Comparison of ENCODE assay signal across 8 cellular contexts in genomic region chr2:197432527-197432926, GRCh38. TPM values are rescaled to one million over a fixed set of nuclear protein-coding genes. Genes with fewer than 3 reads are reported as not detected.
A peak's percentile ranks its signal among the peaks of the same experiment; 100 is the strongest.
DNase-seq lines count a peak whose midpoint lies in the region; ATAC-seq and TF ChIP-seq lines count a peak whose summit lies in the region.
"Not testable (repeated sequence)": the region's sequence is repeated elsewhere in the genome, so short reads cannot be mapped to it uniquely, and the experiment has no call there.

No MANE protein-coding gene starts in this region.

- not testable (repeated sequence) for H2BK15ac ChIP-seq in H9 (ENCODE audit: low read depth, low read length)

- H4K5ac ChIP-seq in H9 (ENCODE audit: insufficient read length, low read depth, low read length), result not testable (repeated sequence)

- H3K4me1 ChIP-seq in ACC112 (ENCODE audit: control insufficient read depth, insufficient read depth, low read length, unreplicated experiment) (peaks cover 26% of the 10 kb centered on the region), OCI-LY1 (ENCODE audit: insufficient read depth, low read length, severe bottlenecking) (peaks cover 67% of the 10 kb centered on the region), spleen (peaks cover 39 to 84% (median 73%) of the 10 kb centered on the region in 6 donors)
- H3K4me1 ChIP-seq in H9 (ENCODE audit: insufficient read depth, low read length), result not testable (repeated sequence)
- peaks cover 39 to 65% of the 10 kb centered on the region in 2 donors for H3K4me1 ChIP-seq in naive thymus-derived CD4-positive, alpha-beta T cell (ENCODE audit: control insufficient read depth in 2 of 2, insufficient read depth in 2 of 2, low read length in 2 of 2)

- H3K36me3 Mint-ChIP-seq in H9 (ENCODE audit: insufficient read depth in 1 of 3, low read depth in 3 of 3) (peaks cover 13 to 33% (median 30%) of the 10 kb centered on the region in 3 experiments; a peak in 6 of 7 replicates), MCF 10A (ENCODE audit: insufficient read depth, unreplicated experiment) (peaks cover 27% of the 10 kb centered on the region)
- H3K36me3 Mint-ChIP-seq in activated CD8-positive, alpha-beta T cell treated with anti-CD3 and anti-CD28 coated beads, Interleukin-2, amount 10 ng/mL, durations not matched to agents 7 days and 5 days (ENCODE audit: low read depth), result peaks cover 48% of the 10 kb centered on the region
- H3K36me3 Mint-ChIP-seq in naive thymus-derived CD4-positive, alpha-beta T cell, result peaks cover 0 to 27% (median 16%) of the 10 kb centered on the region in 5 donors

- not testable (repeated sequence) for H2BK120ac ChIP-seq in H9 (ENCODE audit: low read depth, low read length, poor library complexity, severe bottlenecking)

- not testable (repeated sequence) for TF ChIP-seq POLR2A in spleen (IDR thresholded peaks at IDR 0.05)

- DNase-seq in H9; activated CD8-positive, alpha-beta T cell treated with anti-CD3 and anti-CD28 coated beads, Interleukin-2, amount 10 ng/mL, durations not matched to agents 7 days and 5 days; MCF 10A (ENCODE audit: unreplicated experiment); fibroblast of villous mesenchyme (ENCODE audit: low read depth); naive thymus-derived CD4-positive, alpha-beta T cell; spleen: not testable (repeated sequence)

- not testable (repeated sequence) for H4K91ac ChIP-seq in H9 (ENCODE audit: insufficient read length, low read depth, low read length)

- not testable (repeated sequence) for H4K8ac ChIP-seq in H9 (replicated peaks; ENCODE audit: insufficient read length, low read depth, low read length)

- H3K27ac Mint-ChIP-seq in H9; activated CD8-positive, alpha-beta T cell treated with anti-CD3 and anti-CD28 coated beads, Interleukin-2, amount 10 ng/mL, durations not matched to agents 7 days and 5 days; MCF 10A (ENCODE audit: low read depth, unreplicated experiment): not testable (repeated sequence)
- peak overlapping the region in 6 of 9 donors; percentile 20 to 100 (median 90) for H3K27ac Mint-ChIP-seq in naive thymus-derived CD4-positive, alpha-beta T cell

- not testable (repeated sequence) for H2BK12ac ChIP-seq in H9 (ENCODE audit: insufficient read length, low read depth, low read length)

- H3K9ac ChIP-seq in H9 (ENCODE audit: extremely low read depth, insufficient read length, low read length), result not testable (repeated sequence)
- H3K9ac ChIP-seq in OCI-LY1 (ENCODE audit: low read length), result peak overlapping the region; percentile 97

- POLR2A ChIA-PET in activated CD8-positive, alpha-beta T cell treated with anti-CD3 and anti-CD28 coated beads, Interleukin-2, amount 10 ng/mL, durations not matched to agents 7 days and 5 days (lab: Charles Lee), result interaction anchor here (0.6 to 9.4 kb wide), 5 partner anchors 10 to 274 kb away, joined by 3 to 143 read pairs (median 4); partner anchors contain the start of genes COQ10B, HSPD1 and HSPE1
- POLR2A ChIA-PET in MCF 10A (lab: Yijun Ruan, JAX), result interaction anchor here (1.1 to 10.6 kb wide), 7 partner anchors 9 to 144 kb away, joined by 3 to 257 read pairs (median 34); partner anchors contain the start of genes COQ10B, HSPD1, HSPE1 and MOB4
- POLR2A ChIA-PET in naive thymus-derived CD4-positive, alpha-beta T cell (lab: Charles Lee), result interaction anchor here (0.6 to 9.5 kb wide), 8 partner anchors 9 to 876 kb away, joined by 3 to 176 read pairs (median 4); partner anchors contain the start of genes COQ10B, HSPD1 and HSPE1

- not testable (repeated sequence) for H3K27me3 ChIP-seq in ACC112 (ENCODE audit: insufficient read depth, low read length); H9 (ENCODE audit: insufficient read depth, low read length); OCI-LY1 (ENCODE audit: insufficient read depth, low read length); naive thymus-derived CD4-positive, alpha-beta T cell (ENCODE audit: control insufficient read depth in 2 of 2, insufficient read depth in 2 of 2, low read length in 2 of 2); spleen (replicated peaks in 1 of 7)

- H3K4me3 ChIP-seq in ACC112 (ENCODE audit: low read depth, low read length) (peak overlapping the region; percentile 92), OCI-LY1 (ENCODE audit: low read depth, low read length, poor library complexity, severe bottlenecking) (peak overlapping the region; percentile 93), fibroblast of villous mesenchyme (ENCODE audit: low read depth, low read length) (peak overlapping the region; percentile 100), spleen (peak overlapping the region in 5 of 8 donors; percentile 72 to 96 (median 81))
- peak overlapping the region; percentile 98 for H3K4me3 ChIP-seq in naive thymus-derived CD4-positive, alpha-beta T cell (ENCODE audit: low read length)

- H3K4me2 ChIP-seq in H9 (ENCODE audit: insufficient read depth, insufficient read length, low read length), result not testable (repeated sequence)
- H3K4me2 ChIP-seq in OCI-LY1 (ENCODE audit: low read length), result peak overlapping the region; percentile 100

- CTCF ChIA-PET in activated CD8-positive, alpha-beta T cell treated with anti-CD3 and anti-CD28 coated beads, Interleukin-2, amount 10 ng/mL, durations not matched to agents 7 days and 5 days (lab: Charles Lee), result interaction anchor here (0.9 to 1.5 kb wide), 2 partner anchors 10 to 73 kb away, joined by 3 to 4 read pairs; no protein-coding TSS in a partner anchor
- CTCF ChIA-PET in MCF 10A (lab: Yijun Ruan, JAX), result interaction anchor here (1.0 kb wide), 1 partner anchor 274 kb away, joined by 4 read pairs; no protein-coding TSS in a partner anchor
- CTCF ChIA-PET in naive thymus-derived CD4-positive, alpha-beta T cell (lab: Charles Lee), result interaction anchor here (1.0 kb wide), 1 partner anchor 20 kb away, joined by 3 read pairs; the partner anchor contains the start of gene COQ10B

- no CpG with 5 or more reads among the region's 6 CpGs for WGBS in H9 (ENCODE audit: extremely low coverage, insufficient read length, low lambda C conversion rate)
- 57 to 74% (median 64%) methylated on average over 6 of the region's 6 CpGs for WGBS in spleen, 5 donors

- not testable (repeated sequence) for H3K9me2 ChIP-seq in OCI-LY1 (ENCODE audit: low read depth, low read length)

- TF ChIP-seq CTCF in H9 (conservative IDR thresholded peaks at IDR 0.05); OCI-LY1 (IDR thresholded peaks at IDR 0.05; ENCODE audit: low read length); MCF 10A (IDR thresholded peaks at IDR 0.05; ENCODE audit: unreplicated experiment); fibroblast of villous mesenchyme (IDR thresholded peaks at IDR 0.05; ENCODE audit: insufficient read depth, low read depth, low read length); spleen (IDR thresholded peaks at IDR 0.05 in 8 of 11, conservative IDR thresholded peaks at IDR 0.05 in 3 of 11): not testable (repeated sequence)

- not testable (repeated sequence) for H3K23me2 ChIP-seq in H9 (ENCODE audit: insufficient read length, low read depth, low read length, poor library complexity, severe bottlenecking)

- H3K14ac ChIP-seq in H9 (ENCODE audit: insufficient read depth, low read length), result not testable (repeated sequence)

- H3K4ac ChIP-seq in H9 (ENCODE audit: low read depth, low read length), result not testable (repeated sequence)

- H3K27me3 Mint-ChIP-seq in H9 (ENCODE audit: low read depth); activated CD8-positive, alpha-beta T cell treated with anti-CD3 and anti-CD28 coated beads, Interleukin-2, amount 10 ng/mL, durations not matched to agents 7 days and 5 days (ENCODE audit: low read depth); MCF 10A (ENCODE audit: insufficient read depth, unreplicated experiment); naive thymus-derived CD4-positive, alpha-beta T cell: not testable (repeated sequence)

- H4K20me1 ChIP-seq in H9 (ENCODE audit: control insufficient read depth, insufficient read depth, insufficient read length); OCI-LY1 (ENCODE audit: insufficient read depth, low read length): not testable (repeated sequence)

- H3K79me2 ChIP-seq in ACC112 (ENCODE audit: control insufficient read depth, insufficient read depth, low read length, unreplicated experiment) (peaks cover 77% of the 10 kb centered on the region), H9 (ENCODE audit: insufficient read depth, low read length) (peaks cover 67% of the 10 kb centered on the region), OCI-LY1 (ENCODE audit: insufficient read depth, low read length) (peaks cover 73% of the 10 kb centered on the region)

- not testable (repeated sequence) for H3K9me3 Mint-ChIP-seq in H9; activated CD8-positive, alpha-beta T cell treated with anti-CD3 and anti-CD28 coated beads, Interleukin-2, amount 10 ng/mL, durations not matched to agents 7 days and 5 days (ENCODE audit: insufficient read depth); MCF 10A (ENCODE audit: unreplicated experiment); naive thymus-derived CD4-positive, alpha-beta T cell

- BruUV-seq in MCF 10A (replicated peaks; lab: Mats Ljungman, UMichigan), result not testable (repeated sequence)

- not testable (repeated sequence) for H3F3A ChIP-seq in OCI-LY1 (ENCODE audit: insufficient read depth, low read length)

- H3K4me3 Mint-ChIP-seq in H9, result peak overlapping the region; percentile 93 to 99
- H3K4me3 Mint-ChIP-seq in activated CD8-positive, alpha-beta T cell treated with anti-CD3 and anti-CD28 coated beads, Interleukin-2, amount 10 ng/mL, durations not matched to agents 7 days and 5 days, result peak overlapping the region; percentile 87
- H3K4me3 Mint-ChIP-seq in MCF 10A (ENCODE audit: unreplicated experiment), result peak overlapping the region; percentile 70
- H3K4me3 Mint-ChIP-seq in naive thymus-derived CD4-positive, alpha-beta T cell, result peak overlapping the region; percentile 77 to 100 (median 98)

- H2AK5ac ChIP-seq in H9 (ENCODE audit: insufficient read length, low read length), result not testable (repeated sequence)

- intact Hi-C loops in MCF 10A (cut with micrococcal nuclease); spleen (cut with DNase I; ENCODE audit: low total_unique reads): not testable (repeated sequence)
- intact Hi-C loops in naive thymus-derived CD4-positive, alpha-beta T cell (cut with micrococcal nuclease), result loop anchor here (1.0 to 10.0 kb wide), 8 partner anchors 8 to 1258 kb away; partner anchors contain the start of genes PGAP1 (in 1 of the 2) and STK17B (in 1 of the 2)

- not testable (repeated sequence) for H3K27ac ChIP-seq in ACC112 (ENCODE audit: low read depth, low read length); H9 (ENCODE audit: insufficient read length, low read depth, low read length); OCI-LY1 (ENCODE audit: low read depth, low read length, poor library complexity, severe bottlenecking)
- H3K27ac ChIP-seq in naive thymus-derived CD4-positive, alpha-beta T cell (ENCODE audit: low read depth, low read length), result peak overlapping the region; percentile 98
- H3K27ac ChIP-seq in spleen, result peak overlapping the region in 2 of 8 donors; percentile 47 to 57

- not testable (repeated sequence) for H3K9me3 ChIP-seq in H9 (ENCODE audit: control insufficient read depth, low read depth, low read length); OCI-LY1 (ENCODE audit: low read length); naive thymus-derived CD4-positive, alpha-beta T cell (ENCODE audit: control insufficient read depth in 2 of 3, low read length in 3 of 3); spleen

- ATAC-seq in activated CD8-positive, alpha-beta T cell treated with anti-CD3 and anti-CD28 coated beads, Interleukin-2, amount 10 ng/mL, durations not matched to agents 7 days and 5 days; naive thymus-derived CD4-positive, alpha-beta T cell: not testable (repeated sequence)

- H3K79me1 ChIP-seq in H9 (ENCODE audit: insufficient read depth, low read depth, low read length, poor library complexity, severe bottlenecking), result not testable (repeated sequence)

- peaks cover 30 to 35% of the 10 kb centered on the region in 2 experiments for H3K4me1 Mint-ChIP-seq in H9
- peaks cover 60% of the 10 kb centered on the region for H3K4me1 Mint-ChIP-seq in activated CD8-positive, alpha-beta T cell treated with anti-CD3 and anti-CD28 coated beads, Interleukin-2, amount 10 ng/mL, durations not matched to agents 7 days and 5 days (ENCODE audit: low read depth)
- peaks cover 21% of the 10 kb centered on the region for H3K4me1 Mint-ChIP-seq in MCF 10A (ENCODE audit: insufficient read depth, unreplicated experiment)
- peaks cover 51 to 79% (median 68%) of the 10 kb centered on the region in 7 donors for H3K4me1 Mint-ChIP-seq in naive thymus-derived CD4-positive, alpha-beta T cell

- not testable (repeated sequence) for H2BK5ac ChIP-seq in H9 (ENCODE audit: insufficient read length, low read length)

- H2BK20ac ChIP-seq in H9 (ENCODE audit: low read depth, low read length, poor library complexity, severe bottlenecking), result not testable (repeated sequence)

- not testable (repeated sequence) for H3T11ph ChIP-seq in H9 (ENCODE audit: low read length)

- H3K23ac ChIP-seq in H9 (ENCODE audit: insufficient read length, low read depth, low read length), result not testable (repeated sequence)

- H3K18ac ChIP-seq in H9 (ENCODE audit: insufficient read length, low read depth, low read length), result not testable (repeated sequence)

- not testable (repeated sequence) for H2AFZ ChIP-seq in ACC112 (ENCODE audit: low read length, unreplicated experiment); H9 (ENCODE audit: low read length); OCI-LY1 (ENCODE audit: low read length)

- H3K56ac ChIP-seq in H9 (ENCODE audit: insufficient read length, low read depth, low read length), result not testable (repeated sequence)

- not testable (repeated sequence) for H3K36me3 ChIP-seq in ACC112 (ENCODE audit: insufficient read depth, low read length); naive thymus-derived CD4-positive, alpha-beta T cell (ENCODE audit: control insufficient read depth in 2 of 3, insufficient read depth in 3 of 3, low read length in 3 of 3)
- H3K36me3 ChIP-seq in OCI-LY1 (ENCODE audit: insufficient read depth, low read length), result peaks cover 17% of the 10 kb centered on the region; the same call in 1 of the 2 replicates
- peaks cover 0 to 21% (median 3%) of the 10 kb centered on the region in 6 donors for H3K36me3 ChIP-seq in spleen

RNA-seq across cellular contexts. Expression of gene SF3B1, which starts 2.3 kb away (rescaled TPM):
- total RNA-seq in H9 (2021) (267 and 278 TPM in 2 replicates), MCF 10A (2022) (179 and 182 TPM in 2 replicates), fibroblast of villous mesenchyme (185 and 247 TPM in 2 replicates), spleen (1,000 to 10,000 TPM in 1 of 7 donors, 100 to 1,000 TPM in 6; 330 to 1,150 (median 357) TPM)
- total RNA-seq in activated CD8-positive, alpha-beta T cell treated with anti-CD3 and anti-CD28 coated beads, Interleukin-2, amount 10 ng/mL, durations not matched to agents 7 days and 5 days, result 100 to 1,000 TPM; 266 to 267 TPM
- total RNA-seq in naive thymus-derived CD4-positive, alpha-beta T cell, result 100 to 1,000 TPM; 330 to 737 (median 528) TPM
- polyA plus RNA-seq in naive thymus-derived CD4-positive, alpha-beta T cell, result 100 to 1,000 TPM; 130 to 145 TPM
- 100 to 1,000 TPM; 256 to 327 (median 261) TPM for polyA plus RNA-seq in spleen

RNA-seq across cellular contexts. Expression of gene COQ10B, which starts 20.8 kb away (rescaled TPM):
- total RNA-seq in H9 (2021) (16.2 and 18.3 TPM in 2 replicates), MCF 10A (2022) (21.3 and 22.8 TPM in 2 replicates), fibroblast of villous mesenchyme (49.0 and 69.5 TPM in 2 replicates), spleen (10 to 100 TPM; 24.5 to 34.7 (median 30.1) TPM)
- 10 to 100 TPM; 22.5 to 22.6 TPM for total RNA-seq in activated CD8-positive, alpha-beta T cell treated with anti-CD3 and anti-CD28 coated beads, Interleukin-2, amount 10 ng/mL, durations not matched to agents 7 days and 5 days
- total RNA-seq in naive thymus-derived CD4-positive, alpha-beta T cell, result 10 to 100 TPM; 22.9 to 57.2 (median 30.5) TPM
- 10 to 100 TPM; 31.9 to 54.9 TPM for polyA plus RNA-seq in naive thymus-derived CD4-positive, alpha-beta T cell
- polyA plus RNA-seq in spleen, result 10 to 100 TPM in 2 of 3 donors, 1 to 10 TPM in 1; 9.3 to 14.7 (median 11.5) TPM
